ENCODE assay signal across 9 cellular contexts in the genomic region with DNA sequence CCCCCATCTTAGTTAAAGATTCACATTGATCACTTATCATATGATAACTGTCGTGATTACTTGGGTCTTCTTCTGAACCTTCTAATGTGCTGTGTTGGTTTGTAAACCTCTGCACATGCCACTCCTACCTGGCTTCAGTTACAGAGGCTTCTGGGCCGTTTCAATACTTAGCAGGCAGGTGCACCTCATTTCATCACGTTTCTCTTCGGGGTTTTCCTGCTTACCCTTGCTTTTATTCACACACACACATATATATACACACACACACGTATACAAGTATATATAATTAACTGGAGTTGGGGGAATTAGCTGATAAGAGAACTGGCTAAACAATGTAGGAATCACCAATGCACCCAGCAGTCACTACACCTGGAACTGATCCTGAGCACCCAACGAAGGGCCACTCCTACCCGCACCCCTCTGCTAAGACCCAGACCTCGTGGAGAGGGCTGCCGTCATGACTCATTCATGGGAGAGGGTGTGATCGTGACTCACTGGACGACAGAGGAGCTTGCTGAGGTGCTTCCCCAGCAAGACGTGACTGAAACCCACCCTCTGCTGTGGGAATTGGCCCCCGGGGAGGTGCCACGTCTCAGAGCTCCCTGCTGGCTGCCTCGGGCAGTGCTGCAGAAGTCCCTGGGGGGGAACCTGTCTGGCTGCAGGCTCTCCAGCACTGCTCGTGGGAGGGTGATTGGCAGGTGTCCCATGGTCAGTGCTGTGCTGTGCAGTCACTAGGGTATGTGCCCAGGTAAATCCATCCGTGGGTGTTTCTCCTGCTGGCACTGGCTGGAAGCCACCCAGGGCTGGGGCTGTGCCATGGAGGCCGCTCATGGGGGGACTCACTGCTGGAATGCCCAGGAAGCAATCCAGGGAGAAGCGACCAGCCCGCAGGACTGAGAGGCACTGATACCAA.
DNase-seq lines count a peak whose midpoint lies in the region; ATAC-seq, FAIRE-seq and TF ChIP-seq lines count a peak whose summit lies in the region.
"Had no signal": no experiment of that assay in that cellular context is flagged by ENCODE, and none has a peak within 500 bp of the region (broad histone marks: within the 10 kb centered on the region; RNA-seq: fewer than 3 reads in every experiment).

No MANE protein-coding gene starts in this region.

- peak overlapping the region; percentile 5 to 64 (median 36); a peak in 14 of 22 replicates for H3K4me2 ChIP-seq in BLaER1 treated with 17β-estradiol and CSF1 and Interleukin-3, amounts not matched to agents 10 nM and 100 nM

- no peak overlapping the region for H3K9ac ChIP-seq in BLaER1 treated with 17β-estradiol and CSF1 and Interleukin-3, amounts not matched to agents 10 nM and 100 nM

- H4K20me1 ChIP-seq in BLaER1 treated with 17β-estradiol and CSF1 and Interleukin-3, amounts not matched to agents 10 nM and 100 nM, result no peaks in the 10 kb centered on the region

- DNase-seq in GM19239 (ENCODE audit: insufficient read length, low spot score), result no peak
- peak; percentile 60 for DNase-seq in choroid plexus epithelial cell (ENCODE audit: low read depth)
- peak; percentile 7 for DNase-seq in stimulated activated CD4-positive, alpha-beta T cell treated with anti-CD3 and anti-CD28 coated beads, Interleukin-4, amount 100 ng/mL, for 1 hour
- DNase-seq in D341Med (ENCODE audit: low spot score), result no peak
- no peak for DNase-seq in GOT3 (lab: John Stamatoyannopoulos, UW)

- no peak for ATAC-seq in GM19395 (IDR thresholded peaks at IDR 0.05; ENCODE audit: unreplicated experiment)

- TF ChIP-seq CTCF in choroid plexus epithelial cell (conservative IDR thresholded peaks at IDR 0.05; ENCODE audit: low read depth, low read length), result no peak

- H3K9me3 ChIP-seq in BLaER1 treated with 17β-estradiol and CSF1 and Interleukin-3, amounts not matched to agents 10 nM and 100 nM (replicated peaks in 1 of 11), result peaks cover 5 to 22% (median 18%) of the 10 kb centered on the region in 11 experiments; a peak in 18 of 22 replicates

- no peak overlapping the region for H3K4me3 ChIP-seq in BLaER1 treated with 17β-estradiol and CSF1 and Interleukin-3, amounts not matched to agents 10 nM and 100 nM
- H3K4me3 ChIP-seq in choroid plexus epithelial cell (ENCODE audit: low read depth, low read length), result no peak overlapping the region
- H3K4me3 ChIP-seq: cardiac muscle cell had no signal

- H3K27me3 ChIP-seq in BLaER1 treated with 17β-estradiol and CSF1 and Interleukin-3, amounts not matched to agents 10 nM and 100 nM, result no peaks in the 10 kb centered on the region
- H3K27me3 ChIP-seq: cardiac muscle cell had no signal

- TF ChIP-seq RAD21 in Ishikawa (IDR thresholded peaks at IDR 0.05; ENCODE audit: low read depth), result no peak

- peak; percentile 58; the same call in 1 of the 2 replicates for TF ChIP-seq EP300 in Ishikawa (IDR thresholded peaks at IDR 0.05; ENCODE audit: borderline replicate concordance)

- FAIRE-seq in GM19239 (lab: Jason Lieb, UNC), result peak; percentile 11

- H3K4me1 ChIP-seq in BLaER1 treated with 17β-estradiol and CSF1 and Interleukin-3, amounts not matched to agents 10 nM and 100 nM, result peaks cover 6 to 17% (median 14%) of the 10 kb centered on the region in 10 experiments; a peak in 16 of 20 replicates

- H3K36me3 ChIP-seq in BLaER1 treated with 17β-estradiol and CSF1 and Interleukin-3, amounts not matched to agents 10 nM and 100 nM, result no peaks in the 10 kb centered on the region
- H3K36me3 ChIP-seq: cardiac muscle cell had no signal

- H3K27ac ChIP-seq in BLaER1 treated with 17β-estradiol and CSF1 and Interleukin-3, amounts not matched to agents 10 nM and 100 nM, result no peak overlapping the region
- H3K27ac ChIP-seq: cardiac muscle cell had no signal

TF ChIP-seq in Ishikawa, 13 proteins besides CTCF, POLR2A, EP300 and RAD21:
- TF ChIP-seq TCF12 (IDR thresholded peaks at IDR 0.05; ENCODE audit: low read depth) (no peak), REST (IDR thresholded peaks at IDR 0.05; ENCODE audit: low read depth) (no peak), EGR1 (IDR thresholded peaks at IDR 0.05) (peak; percentile 54; the same call in 1 of the 2 replicates), CEBPB (IDR thresholded peaks at IDR 0.05) (no peak), NFIC (IDR thresholded peaks at IDR 0.05) (peak; percentile 43; the same call in 1 of the 2 replicates), ZBTB7A (IDR thresholded peaks at IDR 0.05; ENCODE audit: low read depth) (0 out of 2 replicates have a peak, but pooled peaks have one; percentile 36), FOXM1 (IDR thresholded peaks at IDR 0.05; ENCODE audit: borderline replicate concordance, low read depth) (no peak), TEAD4 (IDR thresholded peaks at IDR 0.05) (no peak)
- TF ChIP-seq, protein P1, sequence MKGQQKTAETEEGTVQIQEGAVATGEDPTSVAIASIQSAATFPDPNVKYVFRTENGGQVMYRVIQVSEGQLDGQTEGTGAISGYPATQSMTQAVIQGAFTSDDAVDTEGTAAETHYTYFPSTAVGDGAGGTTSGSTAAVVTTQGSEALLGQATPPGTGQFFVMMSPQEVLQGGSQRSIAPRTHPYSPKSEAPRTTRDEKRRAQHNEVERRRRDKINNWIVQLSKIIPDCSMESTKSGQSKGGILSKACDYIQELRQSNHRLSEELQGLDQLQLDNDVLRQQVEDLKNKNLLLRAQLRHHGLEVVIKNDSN (IDR thresholded peaks at IDR 0.05), result no peak

Comparison
In these comparisons a context has a peak if more than half of its experiments do, and no peak if none do; other contexts are left out.
1. DNase-seq: peak in choroid plexus epithelial cell (single experiment) and stimulated activated CD4-positive, alpha-beta T cell treated with anti-CD3 and anti-CD28 coated beads, Interleukin-4, amount 100 ng/mL, for 1 hour (single experiment); none in GM19239 (single experiment), D341Med (single experiment) and GOT3 (single experiment).